In genomic region chr2:235619544-235619943, GRCh38 we compare ENCODE assay signal across 28 cellular contexts.
"Had no signal": no experiment of that assay in that cellular context is flagged by ENCODE, and none has a peak within 500 bp of the region (broad histone marks: within the 10 kb centered on the region; RNA-seq: fewer than 3 reads in every experiment).

No MANE protein-coding gene starts in this region.

- H3K27ac ChIP-seq: epithelial cell of prostate, gastrocnemius medialis, ovary, psoas muscle, stomach, testis, transverse colon, uterus had no signal

- H3K9me3 ChIP-seq: gastrocnemius medialis, ovary, psoas muscle, stomach, testis, transverse colon, uterus had no signal

- ATAC-seq: gastrocnemius medialis; psoas muscle; stimulated activated naive B cell treated with anti-CD40 and anti-IgM and Interleukin-4, amounts not matched to agents 10 μg/mL and 1 μg/mL and 100 μg/mL, for 72 hours; T-helper 17 cell had no signal

- H3K27me3 ChIP-seq: gastrocnemius medialis, ovary, stomach, testis, transverse colon, uterus had no signal

- H3K4me1 ChIP-seq: testis, uterus had no signal

- DNase-seq: activated CD4-positive, alpha-beta memory T cell treated with anti-CD3 and anti-CD28 coated beads for 36 hours; activated CD4-positive, alpha-beta T cell treated with anti-CD3 and anti-CD28 coated beads, Interleukin-2, amount 10 ng/mL, durations not matched to agents 24 days and 14 days; activated CD4-positive, CD25-positive, alpha-beta regulatory T cell treated with anti-CD3 and anti-CD28 coated beads, Interleukin-2, amount 50 U/mL, for 72 hours; activated CD8-positive, alpha-beta memory T cell treated with anti-CD3 and anti-CD28 coated beads, Interleukin-2, amount 50 U/mL, for 4 hours; activated gamma-delta T cell; activated naive CD4-positive, alpha-beta T cell treated with anti-CD3 and anti-CD28 coated beads, Interleukin-2, amount 10 ng/mL, durations not matched to agents 7 days and 5 days; activated T-cell treated with anti-CD3 and anti-CD28 coated beads, Interleukin-2, amount 50 U/mL, for 24 hours; amniotic stem cell; central memory CD4-positive, alpha-beta T cell; dermis blood vessel endothelial cell; effector CD8-positive, alpha-beta T cell; gastrocnemius medialis; glutamatergic neuron; hippocampal formation; left colon; naive B cell; nephron progenitor cell; ovary; psoas muscle; stimulated activated CD4-positive, alpha-beta T cell treated with anti-CD3 and anti-CD28 coated beads, Interleukin-1b, Interleukin-23, amount 100 ng/mL, for 48 hours; stimulated activated naive B cell treated with anti-CD40 and anti-IgM and Interleukin-4, amounts not matched to agents 10 μg/mL and 1 μg/mL and 100 μg/mL, for 72 hours; stomach; T-helper 17 cell; testis; transverse colon; uterus had no signal

- H3K4me3 ChIP-seq: gastrocnemius medialis, ovary, psoas muscle, smooth muscle cell, stomach, testis, transverse colon, uterus had no signal

- H3K36me3 ChIP-seq: gastrocnemius medialis, ovary, stomach, transverse colon, uterus had no signal
